ENCODE assay signal across 15 cellular contexts in genomic region chr12:94326727-94327126, GRCh38.
DNase-seq lines count a peak whose midpoint lies in the region; ATAC-seq, FAIRE-seq and TF ChIP-seq lines count a peak whose summit lies in the region.
"Had no signal": no experiment of that assay in that cellular context is flagged by ENCODE, and none has a peak within 500 bp of the region (broad histone marks: within the 10 kb centered on the region; RNA-seq: fewer than 3 reads in every experiment).

No MANE protein-coding gene starts in this region.

- H4K20me1 ChIP-seq in astrocyte (ENCODE audit: insufficient read depth, low read length) (no peaks in the 10 kb centered on the region), keratinocyte (ENCODE audit: control insufficient read depth, extremely low read depth, insufficient read depth, low read length) (no peaks in the 10 kb centered on the region)

- H3K4me3 ChIP-seq in astrocyte (ENCODE audit: insufficient read depth, low read depth, low read length) (no peak overlapping the region), keratinocyte (ENCODE audit: control insufficient read depth in 2 of 3, extremely low read depth in 1 of 3, insufficient read depth in 2 of 3, low read depth in 1 of 3, low read length in 3 of 3) (no peak overlapping the region), gastrocnemius medialis (no peak overlapping the region)
- H3K4me3 ChIP-seq: coronary artery, lung had no signal

- H3K9ac ChIP-seq in astrocyte (ENCODE audit: low read length), result no peak overlapping the region
- no peak overlapping the region for H3K9ac ChIP-seq in keratinocyte (ENCODE audit: control insufficient read depth, extremely low read depth, insufficient read depth, low read length)

- no peaks in the 10 kb centered on the region for H3K36me3 ChIP-seq in astrocyte (ENCODE audit: insufficient read depth, low read length)
- peaks cover 4% of the 10 kb centered on the region in 2 experiments for H3K36me3 ChIP-seq in keratinocyte (ENCODE audit: control insufficient read depth in 2 of 2, extremely low read depth in 1 of 2, insufficient read depth in 2 of 2, low read length in 2 of 2)
- peaks cover 0 to 52% of the 10 kb centered on the region in 2 donors for H3K36me3 ChIP-seq in gastrocnemius medialis

- dilution Hi-C loops in keratinocyte (cut with MboI; ENCODE audit: extremely low pct_ligation_motif_present, low sequenced_read_pairs), result no loop called here

- H3K79me2 ChIP-seq in astrocyte (ENCODE audit: insufficient read depth, low read length) (no peaks in the 10 kb centered on the region), keratinocyte (ENCODE audit: control insufficient read depth, insufficient read depth, low read length) (no peaks in the 10 kb centered on the region)

- H3K9me1 ChIP-seq in keratinocyte (ENCODE audit: control insufficient read depth, extremely low read depth, insufficient read depth, low read length), result no peaks in the 10 kb centered on the region

- TF ChIP-seq CTCF in astrocyte (IDR thresholded peaks at IDR 0.05; ENCODE audit: insufficient read depth, low read depth, low read length) (no peak), keratinocyte (optimal IDR thresholded peaks at IDR 0.05 in 1 of 3, IDR thresholded peaks at IDR 0.05 in 1 of 3, conservative IDR thresholded peaks at IDR 0.05 in 1 of 3; ENCODE audit: extremely low read depth in 1 of 3, insufficient read depth in 2 of 3, low read length in 3 of 3) (no peak), gastrocnemius medialis (IDR thresholded peaks at IDR 0.05 in 4 of 5, conservative IDR thresholded peaks at IDR 0.05 in 1 of 5) (no peak)

- H3K4me2 ChIP-seq in astrocyte (ENCODE audit: low read length) (peak overlapping the region; percentile 7), keratinocyte (ENCODE audit: control insufficient read depth, extremely low read depth, insufficient read depth, low read depth, low read length) (no peak overlapping the region)

- no peak overlapping the region for H3K4me3 Mint-ChIP-seq in astrocyte (ENCODE audit: unreplicated experiment)

- H3K27ac ChIP-seq in astrocyte (ENCODE audit: low read depth, low read length) (no peak overlapping the region), keratinocyte (ENCODE audit: control insufficient read depth, insufficient read depth, low read length) (no peak overlapping the region), gastrocnemius medialis (no peak overlapping the region)
- H3K27ac ChIP-seq: coronary artery had no signal

- no peak overlapping the region for H2AFZ ChIP-seq in astrocyte (ENCODE audit: low read depth, low read length)
- no peak overlapping the region for H2AFZ ChIP-seq in keratinocyte (ENCODE audit: control insufficient read depth, low read length)

- FAIRE-seq in astrocyte (lab: Jason Lieb, UNC) (peak; percentile 98), keratinocyte (lab: Jason Lieb, UNC) (peak; percentile 56)

- H3K27me3 Mint-ChIP-seq in astrocyte (ENCODE audit: low read depth, unreplicated experiment), result no peaks in the 10 kb centered on the region

- intact Hi-C loops in gastrocnemius medialis (cut with DNase I; ENCODE audit: low total_unique reads), result no loop called here

- no peaks in the 10 kb centered on the region for H3K27me3 ChIP-seq in astrocyte (ENCODE audit: insufficient read depth, low read length)
- no peaks in the 10 kb centered on the region for H3K27me3 ChIP-seq in keratinocyte (ENCODE audit: control insufficient read depth, extremely low read depth, insufficient read depth, low read length)
- H3K27me3 ChIP-seq in gastrocnemius medialis, result no peaks in the 10 kb centered on the region

- peak overlapping the region; percentile 88 for H3K27ac Mint-ChIP-seq in astrocyte (ENCODE audit: unreplicated experiment)

- peak; percentile 35 for DNase-seq in AG20443 (ENCODE audit: low spot score)
- DNase-seq in HS-5 (ENCODE audit: low read depth), result peak; percentile 63
- peak; percentile 93 for DNase-seq in astrocyte (ENCODE audit: low read depth)
- no peak for DNase-seq in keratinocyte (ENCODE audit: low read depth, low spot score)
- no peak for DNase-seq in NCI-H2171 treated with DMSO at 0.1 percent for 48 hours (lab: John Stamatoyannopoulos, UW)
- no peak for DNase-seq in gastrocnemius medialis
- no peak for DNase-seq in cortex of kidney (lab: John Stamatoyannopoulos, UW)
- DNase-seq in mesenteric fat pad (ENCODE audit: low spot score), result no peak
- DNase-seq: activated gamma-delta T cell treated with Interleukin-2 at 50 U/mL for 16 hours; DMS 273 treated with DMSO at 0.1 percent for 48 hours; Karpas-422; SHP77 treated with DMSO at 0.1 percent for 48 hours; stimulated activated CD4-positive, alpha-beta T cell treated with anti-CD3 and anti-CD28 coated beads, Interleukin-2, amount 100 ng/mL, for 48 hours had no signal

- peaks cover 21% of the 10 kb centered on the region for H3K4me1 Mint-ChIP-seq in astrocyte (ENCODE audit: low read depth, unreplicated experiment)

- peaks cover under 1% of the 10 kb centered on the region for H3K9me3 Mint-ChIP-seq in astrocyte (ENCODE audit: unreplicated experiment)

- no peak for TF ChIP-seq POLR2A in gastrocnemius medialis (IDR thresholded peaks at IDR 0.05)

- peaks cover 13% of the 10 kb centered on the region for H3K36me3 Mint-ChIP-seq in astrocyte (ENCODE audit: low read depth, unreplicated experiment)

- ATAC-seq in gastrocnemius medialis, result no peak

- H3K9me3 ChIP-seq in astrocyte (ENCODE audit: insufficient read depth, low read depth, low read length), result no peaks in the 10 kb centered on the region
- H3K9me3 ChIP-seq in keratinocyte (ENCODE audit: control insufficient read depth, low read depth, low read length), result no peaks in the 10 kb centered on the region
- peaks cover 0 to 5% (median 0%) of the 10 kb centered on the region in 3 donors for H3K9me3 ChIP-seq in gastrocnemius medialis

- H3K4me1 ChIP-seq in astrocyte (ENCODE audit: insufficient read depth, low read length) (peaks cover 13% of the 10 kb centered on the region), keratinocyte (ENCODE audit: control insufficient read depth, extremely low read depth, insufficient read depth, low read length) (no peaks in the 10 kb centered on the region), gastrocnemius medialis (no peaks in the 10 kb centered on the region)

- in situ Hi-C loops in gastrocnemius medialis (cut with MboI; ENCODE audit: low sequenced_read_pairs in 4 of 4), result loop anchor here in 1 of 4 donors (25.0 kb wide), 1 partner anchor 89 kb away; no protein-coding TSS in a partner anchor

Comparison
In these comparisons a context has a peak if more than half of its experiments do, and no peak if none do; other contexts are left out.
1. DNase-seq: peak in AG20443 (single experiment), HS-5 (single experiment) and astrocyte (single experiment); none in keratinocyte (single experiment), NCI-H2171 treated with DMSO at 0.1 percent for 48 hours (single experiment), gastrocnemius medialis (0 of 2), cortex of kidney (single experiment) and mesenteric fat pad (single experiment).